In the genomic region with DNA sequence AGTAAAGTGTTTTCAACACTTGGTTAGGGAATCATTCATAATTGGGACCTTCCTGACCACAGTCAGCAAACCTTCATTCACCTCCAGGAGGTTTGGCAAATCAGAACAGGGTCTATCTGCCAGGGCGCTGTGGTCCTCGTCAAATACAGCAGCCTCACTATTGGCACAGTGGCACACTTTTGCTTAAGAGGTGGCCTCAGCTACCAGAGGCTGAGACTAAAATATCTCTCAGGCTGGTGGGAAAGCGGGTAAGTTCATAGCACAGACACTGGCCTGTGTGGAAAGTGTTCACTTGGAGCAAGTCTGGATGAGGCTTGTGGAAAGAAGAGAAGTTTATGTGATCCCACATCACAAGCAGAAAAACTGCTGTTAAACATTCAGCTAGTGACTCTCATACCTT, we compare ENCODE assay signal across 23 cellular contexts.
DNase-seq lines count a peak whose midpoint lies in the region; ATAC-seq and TF ChIP-seq lines count a peak whose summit lies in the region.
"Had no signal": no experiment of that assay in that cellular context is flagged by ENCODE, and none has a peak within 500 bp of the region (broad histone marks: within the 10 kb centered on the region; RNA-seq: fewer than 3 reads in every experiment).

No MANE protein-coding gene starts in this region.

- H3K27me3 Mint-ChIP-seq in mesothelial cell of epicardium (ENCODE audit: low read depth), result no peaks in the 10 kb centered on the region
- H3K27me3 Mint-ChIP-seq in activated T-cell treated with anti-CD3 and anti-CD28 coated beads, Interleukin-2, amount 50 U/mL, for 4 hours (ENCODE audit: low read depth), result no peaks in the 10 kb centered on the region
- H3K27me3 Mint-ChIP-seq: CD4-positive, alpha-beta T cell had no signal

- peaks cover 2% of the 10 kb centered on the region for H3K36me3 Mint-ChIP-seq in mesothelial cell of epicardium
- H3K36me3 Mint-ChIP-seq in activated T-cell treated with anti-CD3 and anti-CD28 coated beads, Interleukin-2, amount 50 U/mL, for 4 hours (ENCODE audit: insufficient read depth), result no peaks in the 10 kb centered on the region
- H3K36me3 Mint-ChIP-seq: CD14-positive monocyte; CD8-positive, alpha-beta memory T cell had no signal

- intact Hi-C loops in Right ventricle myocardium inferior (cut with DNase I) (no loop called here), cardiac septum (cut with DNase I) (no loop called here)

- peak overlapping the region; percentile 27 for H2AFZ ChIP-seq in osteoblast (ENCODE audit: low read length)
- H2AFZ ChIP-seq: GM23338 had no signal

- peak overlapping the region; percentile 45 for H3K27ac Mint-ChIP-seq in mesothelial cell of epicardium
- H3K27ac Mint-ChIP-seq: CD14-positive monocyte; CD4-positive, alpha-beta T cell; CD8-positive, alpha-beta memory T cell; GM23338; H9 had no signal

- H3K79me2 ChIP-seq in osteoblast (ENCODE audit: insufficient read depth, low read length), result no peaks in the 10 kb centered on the region

- no peak for DNase-seq in Right ventricle myocardium inferior (ENCODE audit: missing footprints)
- DNase-seq in cardiac septum (ENCODE audit: low spot score), result no peak
- peak; percentile 10 for DNase-seq in astrocyte of the spinal cord (ENCODE audit: low read depth, low spot score)
- DNase-seq in mesothelial cell of epicardium (ENCODE audit: low spot score in 2 of 2, unreplicated experiment in 2 of 2), result no peak
- no peak for DNase-seq in osteoblast (ENCODE audit: insufficient read length, low spot score, missing footprints)
- DNase-seq in MG63, result no peak
- no peak for DNase-seq in activated T-cell treated with anti-CD3 and anti-CD28 coated beads, Interleukin-2, amount 50 U/mL, for 4 hours
- no peak for DNase-seq in activated gamma-delta T cell treated with Interleukin-2 at 50 U/mL for 16 hours
- DNase-seq: 8988T; ACHN; AML-193; BE2C; CD4-positive, alpha-beta T cell; CD8-positive, alpha-beta memory T cell; DMS53; DMS79 treated with DMSO at 0.1 percent for 48 hours; GF-D8; H9 had no signal

- H3K4me2 ChIP-seq in osteoblast (ENCODE audit: insufficient read depth, low read length), result no peak overlapping the region
- H3K4me2 ChIP-seq: A549; BLaER1 treated with 17β-estradiol and CSF1 and Interleukin-3, amounts not matched to agents 10 nM and 100 nM; GM23338 had no signal

- H3K9me3 ChIP-seq in osteoblast (ENCODE audit: low read depth, low read length) (no peaks in the 10 kb centered on the region), MG63 (peaks cover 3% of the 10 kb centered on the region; the same call in 1 of the 2 replicates)
- H3K9me3 ChIP-seq: BE2C had no signal

- peaks cover 18% of the 10 kb centered on the region for H3K4me1 Mint-ChIP-seq in mesothelial cell of epicardium
- H3K4me1 Mint-ChIP-seq in activated T-cell treated with anti-CD3 and anti-CD28 coated beads, Interleukin-2, amount 50 U/mL, for 4 hours (ENCODE audit: low read depth), result no peaks in the 10 kb centered on the region
- H3K4me1 Mint-ChIP-seq: CD8-positive, alpha-beta memory T cell; GM23338 had no signal

- ATAC-seq in Right ventricle myocardium inferior, result peak; percentile 52
- no peak for ATAC-seq in activated T-cell treated with anti-CD3 and anti-CD28 coated beads, Interleukin-2, amount 50 U/mL, for 4 hours
- ATAC-seq: A549, GM23338, HCT116 had no signal

- H4K20me1 ChIP-seq in osteoblast (ENCODE audit: insufficient read depth, low read length), result no peaks in the 10 kb centered on the region
- H4K20me1 ChIP-seq: BLaER1 treated with 17β-estradiol and CSF1 and Interleukin-3, amounts not matched to agents 10 nM and 100 nM had no signal

- H3K27ac ChIP-seq in osteoblast (ENCODE audit: low read depth, low read length), result no peak overlapping the region
- H3K27ac ChIP-seq: A549; BLaER1 treated with 17β-estradiol and CSF1 and Interleukin-3, amounts not matched to agents 10 nM and 100 nM had no signal

- H3K4me3 Mint-ChIP-seq in mesothelial cell of epicardium, result no peak overlapping the region
- H3K4me3 Mint-ChIP-seq in activated T-cell treated with anti-CD3 and anti-CD28 coated beads, Interleukin-2, amount 50 U/mL, for 4 hours, result no peak overlapping the region
- H3K4me3 Mint-ChIP-seq: CD14-positive monocyte; CD4-positive, alpha-beta T cell; CD8-positive, alpha-beta memory T cell; GM23338; H9 had no signal

- H3K9me3 Mint-ChIP-seq in mesothelial cell of epicardium, result peaks cover 26% of the 10 kb centered on the region
- no peaks in the 10 kb centered on the region for H3K9me3 Mint-ChIP-seq in activated T-cell treated with anti-CD3 and anti-CD28 coated beads, Interleukin-2, amount 50 U/mL, for 4 hours
- H3K9me3 Mint-ChIP-seq: CD4-positive, alpha-beta T cell; GM23338 had no signal

- H3K27me3 ChIP-seq in osteoblast (ENCODE audit: insufficient read depth, low read length), result no peaks in the 10 kb centered on the region
- no peaks in the 10 kb centered on the region for H3K27me3 ChIP-seq in MG63
- H3K27me3 ChIP-seq: BE2C; BLaER1 treated with 17β-estradiol and CSF1 and Interleukin-3, amounts not matched to agents 10 nM and 100 nM had no signal

- H3K4me3 ChIP-seq in astrocyte of the spinal cord (ENCODE audit: low read depth, low read length) (no peak overlapping the region), osteoblast (ENCODE audit: insufficient read depth, low read length) (no peak overlapping the region), MG63 (no peak overlapping the region)
- H3K4me3 ChIP-seq: A549; BLaER1 treated with 17β-estradiol and CSF1 and Interleukin-3, amounts not matched to agents 10 nM and 100 nM; GM23338 had no signal

- in situ Hi-C loops in astrocyte of the spinal cord (cut with HindIII; ENCODE audit: low sequenced_read_pairs), result no loop called here

- peaks cover 2% of the 10 kb centered on the region for H3K4me1 ChIP-seq in osteoblast (ENCODE audit: insufficient read depth, low read length)
- H3K4me1 ChIP-seq: A549, BE2C had no signal

- TF ChIP-seq CTCF in astrocyte of the spinal cord (IDR thresholded peaks at IDR 0.05; ENCODE audit: low read depth, low read length) (no peak), mesothelial cell of epicardium (IDR thresholded peaks at IDR 0.05; ENCODE audit: unreplicated experiment) (no peak), osteoblast (IDR thresholded peaks at IDR 0.05; ENCODE audit: extremely low read depth, low read depth, low read length) (no peak)

- H3K36me3 ChIP-seq in osteoblast (ENCODE audit: insufficient read depth, low read length) (no peaks in the 10 kb centered on the region), MG63 (no peaks in the 10 kb centered on the region)
- H3K36me3 ChIP-seq: BE2C; BLaER1 treated with 17β-estradiol and CSF1 and Interleukin-3, amounts not matched to agents 10 nM and 100 nM had no signal
